Comparison of ENCODE assay signal across 24 cellular contexts in the genomic region with DNA sequence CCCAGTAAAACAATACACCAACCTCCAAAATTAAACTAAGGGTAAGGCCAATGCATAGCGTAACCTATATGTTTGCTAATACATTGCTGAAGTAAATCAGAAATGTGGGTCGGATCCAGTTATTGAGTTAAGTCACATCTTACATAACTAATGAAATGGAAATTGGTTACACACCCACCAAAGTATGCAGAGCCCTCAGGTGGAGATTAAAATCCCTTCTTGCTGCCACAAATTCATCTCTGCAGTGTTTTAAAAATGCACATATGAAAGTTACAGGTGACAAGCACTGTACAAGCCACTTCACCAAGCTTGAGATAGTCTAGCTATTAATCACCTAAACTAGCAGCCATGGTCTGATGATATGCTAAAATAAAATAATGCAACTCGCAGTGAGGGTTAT.
A peak's percentile ranks its signal among the peaks of the same experiment; 100 is the strongest.
DNase-seq lines count a peak whose midpoint lies in the region; ATAC-seq and TF ChIP-seq lines count a peak whose summit lies in the region.
"Had no signal": no experiment of that assay in that cellular context is flagged by ENCODE, and none has a peak within 500 bp of the region (broad histone marks: within the 10 kb centered on the region; RNA-seq: fewer than 3 reads in every experiment).

No MANE protein-coding gene starts in this region.

- H4K5ac ChIP-seq in H9 (ENCODE audit: insufficient read length, low read depth, low read length): no peak overlapping the region

- H2BK5ac ChIP-seq in H9 (ENCODE audit: insufficient read length, low read length): no peak overlapping the region

- DNase-seq in breast epithelium (ENCODE audit: low spot score in 2 of 2): no peak
- DNase-seq in mammary epithelial cell: no peak
- no peak for DNase-seq in epithelial cell of prostate (ENCODE audit: low read depth, low spot score)
- no peak for DNase-seq in left lung
- DNase-seq in H9: no peak
- no peak for DNase-seq in Caco-2
- no peak for DNase-seq in retina
- no peak for DNase-seq in amygdala (lab: John Stamatoyannopoulos, UW)
- DNase-seq: 8988T; C1 segment of cervical spinal cord; CD4-positive, alpha-beta memory T cell; COR-L47; GF-D8; KBM-7; NCI-H1048; NCI-H1417; NCI-H1694 treated with DMSO at 0.1 percent for 48 hours; NCI-H2081; NCI-H2227 treated with DMSO at 0.1 percent for 48 hours; NCI-H526 treated with DMSO at 0.1 percent for 48 hours; Right ventricle myocardium superior; RPMI8226 had no signal

- no peak overlapping the region for H2BK20ac ChIP-seq in H9 (ENCODE audit: low read depth, low read length, poor library complexity, severe bottlenecking)

- intact Hi-C loops in breast epithelium (cut with DNase I; ENCODE audit: low total_unique reads): no loop called here
- intact Hi-C loops in mammary epithelial cell (cut with micrococcal nuclease): loop anchor here (10.0 kb wide), 1 partner anchor 316 kb away; no protein-coding TSS in a partner anchor
- intact Hi-C loops in left lung (cut with DNase I): loop anchor here in 1 of 2 donors (10.0 kb wide), 1 partner anchor 496 kb away; no protein-coding TSS in a partner anchor
- intact Hi-C loops in Caco-2 (cut with micrococcal nuclease; ENCODE audit: unreplicated experiment): no loop called here

- peaks cover 7 to 14% of the 10 kb centered on the region in 2 experiments; a peak in 4 of 5 replicates for H3K9me3 Mint-ChIP-seq in H9
- peaks cover 13% of the 10 kb centered on the region for H3K9me3 Mint-ChIP-seq in Caco-2 (ENCODE audit: unreplicated experiment)

- H3K27ac ChIP-seq in breast epithelium (peak overlapping the region; percentile 48), mammary epithelial cell (ENCODE audit: insufficient read depth, low read depth, low read length) (no peak overlapping the region), epithelial cell of prostate (peak overlapping the region; percentile 63), left lung (no peak overlapping the region), H9 (ENCODE audit: insufficient read length, low read depth, low read length) (no peak overlapping the region)
- H3K27ac ChIP-seq: SJSA1 had no signal

- in situ Hi-C loops in mammary epithelial cell (cut with MboI; ENCODE audit: low sequenced_read_pairs in 2 of 2): no loop called here

- H2BK120ac ChIP-seq in H9 (ENCODE audit: low read depth, low read length, poor library complexity, severe bottlenecking): no peak overlapping the region

- H3K4me1 Mint-ChIP-seq in H9 (peaks cover 14 to 17% of the 10 kb centered on the region in 2 experiments), Caco-2 (ENCODE audit: low read depth, unreplicated experiment) (peaks cover 17% of the 10 kb centered on the region)

- H3K27me3 ChIP-seq in breast epithelium: no peaks in the 10 kb centered on the region
- H3K27me3 ChIP-seq in mammary epithelial cell (ENCODE audit: insufficient read depth, low read length): no peaks in the 10 kb centered on the region
- no peaks in the 10 kb centered on the region for H3K27me3 ChIP-seq in left lung
- H3K27me3 ChIP-seq in H9 (ENCODE audit: insufficient read depth, low read length): no peaks in the 10 kb centered on the region
- H3K27me3 ChIP-seq in Caco-2 (replicated peaks; ENCODE audit: control insufficient read depth, insufficient read depth, low read length): no peaks in the 10 kb centered on the region
- H3K27me3 ChIP-seq: SJSA1 had no signal

- H3K9me3 ChIP-seq in breast epithelium (peaks cover 6% of the 10 kb centered on the region in 2 donors), mammary epithelial cell (replicated peaks; ENCODE audit: insufficient read depth, low read length) (peaks cover 6% of the 10 kb centered on the region), left lung (peaks cover 0 to 12% of the 10 kb centered on the region in 2 donors), H9 (ENCODE audit: control insufficient read depth, low read depth, low read length) (no peaks in the 10 kb centered on the region), Caco-2 (0 out of 2 replicates have a peak, but pooled peaks cover 10% of the 10 kb centered on the region)

- H3K4ac ChIP-seq in H9 (ENCODE audit: low read depth, low read length): no peak overlapping the region

- no peak overlapping the region for H3K18ac ChIP-seq in H9 (ENCODE audit: insufficient read length, low read depth, low read length)

- no peaks in the 10 kb centered on the region for H3K79me1 ChIP-seq in H9 (ENCODE audit: insufficient read depth, low read depth, low read length, poor library complexity, severe bottlenecking)

- H4K20me1 ChIP-seq in mammary epithelial cell (ENCODE audit: insufficient read depth, low read length) (no peaks in the 10 kb centered on the region), H9 (ENCODE audit: control insufficient read depth, insufficient read depth, insufficient read length) (no peaks in the 10 kb centered on the region)

- no peak overlapping the region for H2BK12ac ChIP-seq in H9 (ENCODE audit: insufficient read length, low read depth, low read length)

- H3T11ph ChIP-seq in H9 (ENCODE audit: low read length): no peak overlapping the region

- H3K4me1 ChIP-seq in breast epithelium (peaks cover 0 to 6% of the 10 kb centered on the region in 2 donors), mammary epithelial cell (ENCODE audit: insufficient read depth, low read length) (peaks cover 20% of the 10 kb centered on the region), left lung (peaks cover 0 to 6% of the 10 kb centered on the region in 2 donors), H9 (ENCODE audit: insufficient read depth, low read length) (no peaks in the 10 kb centered on the region; the same call in 1 of the 2 replicates), Caco-2 (peaks cover 14% of the 10 kb centered on the region)

- H2AK5ac ChIP-seq in H9 (ENCODE audit: insufficient read length, low read length): no peak overlapping the region

- H3K23me2 ChIP-seq in H9 (ENCODE audit: insufficient read length, low read depth, low read length, poor library complexity, severe bottlenecking): no peaks in the 10 kb centered on the region

- H3K36me3 ChIP-seq in breast epithelium (no peaks in the 10 kb centered on the region), mammary epithelial cell (ENCODE audit: insufficient read depth, low read length) (no peaks in the 10 kb centered on the region), left lung (no peaks in the 10 kb centered on the region), Caco-2 (ENCODE audit: control insufficient read depth, insufficient read depth, low read length) (no peaks in the 10 kb centered on the region)
- H3K36me3 ChIP-seq: SJSA1 had no signal

- no TSS peak for BruUV-seq in mammary epithelial cell (replicated peaks; lab: Mats Ljungman, UMichigan)
- BruUV-seq in Caco-2 (replicated peaks; lab: Mats Ljungman, UMichigan): no TSS peak

- H3K9ac ChIP-seq in mammary epithelial cell (ENCODE audit: insufficient read depth, low read length): no peak overlapping the region
- no peak overlapping the region for H3K9ac ChIP-seq in H9 (ENCODE audit: extremely low read depth, insufficient read length, low read length)

- TF ChIP-seq CTCF in breast epithelium (IDR thresholded peaks at IDR 0.05) (no peak), mammary epithelial cell (conservative IDR thresholded peaks at IDR 0.05 in 1 of 2, IDR thresholded peaks at IDR 0.05 in 1 of 2; ENCODE audit: extremely low read depth in 1 of 2, insufficient read depth in 1 of 2, low read depth in 1 of 2, low read length in 2 of 2) (no peak), left lung (IDR thresholded peaks at IDR 0.05) (no peak), H9 (conservative IDR thresholded peaks at IDR 0.05) (no peak), Caco-2 (IDR thresholded peaks at IDR 0.05; ENCODE audit: insufficient read depth in 1 of 2, low read depth in 1 of 2, low read length in 1 of 2, severe bottlenecking in 1 of 2, unreplicated experiment in 1 of 2) (no peak)

- dilution Hi-C loops in mammary epithelial cell (cut with HindIII; ENCODE audit: low sequenced_read_pairs): no loop called here

- H3K36me3 Mint-ChIP-seq in H9 (ENCODE audit: insufficient read depth in 1 of 3, low read depth in 3 of 3) (peaks cover 0 to 13% (median 4%) of the 10 kb centered on the region in 3 experiments; a peak in 3 of 7 replicates), Caco-2 (ENCODE audit: insufficient read depth, unreplicated experiment) (peaks cover 14% of the 10 kb centered on the region)

- no peak overlapping the region for H2BK15ac ChIP-seq in H9 (ENCODE audit: low read depth, low read length)

- WGBS in mammary epithelial cell (ENCODE audit: low coverage, missing lambda C conversion rate): 20% methylated on average over 3 of the region's 3 CpGs
- no CpG with 5 or more reads among the region's 3 CpGs for WGBS in H9 (ENCODE audit: extremely low coverage, insufficient read length, low lambda C conversion rate)

- H2AFZ ChIP-seq in mammary epithelial cell (ENCODE audit: low read depth, low read length): no peak overlapping the region
- no peak overlapping the region for H2AFZ ChIP-seq in H9 (ENCODE audit: low read length)

- H3K4me3 ChIP-seq in breast epithelium (no peak overlapping the region), mammary epithelial cell (replicated peaks in 1 of 3; ENCODE audit: insufficient read depth in 1 of 3, low read depth in 2 of 3, low read length in 3 of 3) (no peak overlapping the region), left lung (no peak overlapping the region), Caco-2 (ENCODE audit: low read depth, low read length) (no peak overlapping the region)
- H3K4me3 ChIP-seq: SJSA1 had no signal

- H3K27ac Mint-ChIP-seq in H9: no peak overlapping the region
- no peak overlapping the region for H3K27ac Mint-ChIP-seq in Caco-2 (ENCODE audit: unreplicated experiment)
- H3K27ac Mint-ChIP-seq: CD4-positive, alpha-beta memory T cell had no signal

- CTCF ChIA-PET in mammary epithelial cell (lab: Charles Lee; ENCODE audit: low non-redundant PET) (no interaction called here), Caco-2 (lab: Charles Lee) (interaction anchor here (0.7 to 1.1 kb wide), 2 partner anchors 39 to 158 kb away, joined by 3 to 10 read pairs; no protein-coding TSS in a partner anchor)

- no peak overlapping the region for H3K23ac ChIP-seq in H9 (ENCODE audit: insufficient read length, low read depth, low read length)

- no peak overlapping the region for H4K8ac ChIP-seq in H9 (replicated peaks; ENCODE audit: insufficient read length, low read depth, low read length)

- no peak for TF ChIP-seq POLR2A in breast epithelium (IDR thresholded peaks at IDR 0.05)

- H3K4me3 Mint-ChIP-seq in H9: no peak overlapping the region
- H3K4me3 Mint-ChIP-seq in Caco-2 (ENCODE audit: unreplicated experiment): no peak overlapping the region

- H3K56ac ChIP-seq in H9 (ENCODE audit: insufficient read length, low read depth, low read length): no peak overlapping the region

- peak; percentile 47 for ATAC-seq in left lung
- ATAC-seq: HCT116 had no signal

- no peak overlapping the region for H3K4me2 ChIP-seq in mammary epithelial cell (ENCODE audit: insufficient read depth, low read depth, low read length)
- no peak overlapping the region for H3K4me2 ChIP-seq in H9 (ENCODE audit: insufficient read depth, insufficient read length, low read length)

- no peaks in the 10 kb centered on the region for H3K27me3 Mint-ChIP-seq in H9 (ENCODE audit: low read depth)
- no peaks in the 10 kb centered on the region for H3K27me3 Mint-ChIP-seq in Caco-2 (ENCODE audit: insufficient read depth, unreplicated experiment)

- H3K14ac ChIP-seq in H9 (ENCODE audit: insufficient read depth, low read length): no peak overlapping the region

- H3K79me2 ChIP-seq in mammary epithelial cell (ENCODE audit: insufficient read depth, low read length) (no peaks in the 10 kb centered on the region), H9 (ENCODE audit: insufficient read depth, low read length) (no peaks in the 10 kb centered on the region)

- no peak overlapping the region for H4K91ac ChIP-seq in H9 (ENCODE audit: insufficient read length, low read depth, low read length)

- POLR2A ChIA-PET in Caco-2 (lab: Charles Lee): no interaction called here

Comparison
In these comparisons a context has a peak if more than half of its experiments do, and no peak if none do; other contexts are left out.
1. H3K27ac ChIP-seq: peak in breast epithelium (2 of 2) and epithelial cell of prostate (single experiment); none in mammary epithelial cell (single experiment), left lung (0 of 2) and H9 (single experiment).